ENCODE assay signal across 22 cellular contexts in the genomic region with DNA sequence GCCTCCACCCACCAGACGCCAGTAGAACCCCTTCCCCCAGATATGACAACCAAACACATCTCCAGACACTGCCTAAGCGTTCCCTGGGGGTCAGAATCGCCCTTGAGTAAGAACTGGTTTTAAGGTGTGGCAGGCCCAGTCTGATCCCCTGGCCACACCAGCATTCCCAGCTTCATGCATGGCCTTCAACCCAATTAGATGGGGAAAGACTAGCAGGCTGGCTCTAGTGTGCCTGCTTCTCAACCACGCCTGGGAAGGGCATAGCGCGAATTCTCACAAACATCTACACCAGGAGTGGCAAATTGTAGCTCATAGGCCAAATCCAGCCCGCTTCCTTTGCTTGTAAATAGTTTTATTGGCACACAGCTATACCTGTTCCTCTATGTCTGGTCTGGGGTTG.
"Had no signal": no experiment of that assay in that cellular context is flagged by ENCODE, and none has a peak within 500 bp of the region (broad histone marks: within the 10 kb centered on the region; RNA-seq: fewer than 3 reads in every experiment).

No MANE protein-coding gene starts in this region.

- H3K9me3 ChIP-seq: pancreas, right lobe of liver, vagina had no signal

- H3K27me3 ChIP-seq: esophagus muscularis mucosa, foreskin keratinocyte, gastroesophageal sphincter, heart left ventricle, hepatocyte, pancreas, right lobe of liver, tibial nerve, vagina had no signal

- H3K4me2 ChIP-seq: hepatocyte had no signal

- H3K4me3 ChIP-seq: esophagus muscularis mucosa, gastroesophageal sphincter, heart left ventricle, hepatocyte, lung, pancreas, right lobe of liver, thoracic aorta, tibial nerve, vagina had no signal

- ATAC-seq: foreskin keratinocyte; heart left ventricle; naive thymus-derived CD4-positive, alpha-beta T cell; stimulated activated naive B cell treated with anti-CD40 and anti-IgM and Interleukin-4, amounts not matched to agents 10 μg/mL and 1 μg/mL and 100 μg/mL, for 72 hours had no signal

- H3K4me1 ChIP-seq: esophagus muscularis mucosa, gastroesophageal sphincter, pancreas, right lobe of liver, tibial nerve, vagina had no signal

- H2AFZ ChIP-seq: hepatocyte had no signal

- DNase-seq: cerebellar nuclear complex; effector CD8-positive, alpha-beta T cell; endodermal cell; foreskin keratinocyte; naive thymus-derived CD4-positive, alpha-beta T cell; nephron progenitor cell; occipital lobe; pancreas; right lobe of liver; small intestine; stimulated activated CD4-positive, alpha-beta T cell treated with anti-CD3 and anti-CD28 coated beads, Interleukin-15, amount 100 ng/mL, for 24 hours; stimulated activated CD4-positive, alpha-beta T cell treated with anti-CD3 and anti-CD28 coated beads, Interleukin-2, amount 100 ng/mL, for 48 hours; stimulated activated naive B cell treated with anti-CD40 and anti-IgM and Interleukin-4, amounts not matched to agents 10 μg/mL and 1 μg/mL and 100 μg/mL, for 72 hours had no signal

- H3K27ac ChIP-seq: epithelial cell of prostate, esophagus muscularis mucosa, foreskin keratinocyte, gastroesophageal sphincter, heart left ventricle, hepatocyte, pancreas, right lobe of liver, thoracic aorta, tibial nerve, vagina had no signal
